Comparison of ENCODE assay signal across 21 cellular contexts in genomic region chr1:6819641-6820040, GRCh38. TPM values are rescaled to one million over a fixed set of nuclear protein-coding genes. Genes with fewer than 3 reads are reported as not detected.
DNase-seq lines count a peak whose midpoint lies in the region; ATAC-seq, FAIRE-seq and TF ChIP-seq lines count a peak whose summit lies in the region.
"Had no signal": no experiment of that assay in that cellular context is flagged by ENCODE, and none has a peak within 500 bp of the region (broad histone marks: within the 10 kb centered on the region; RNA-seq: fewer than 3 reads in every experiment).

No MANE protein-coding gene starts in this region.

- POLR2A ChIA-PET in WTC11 (lab: Charles Lee): no interaction called here

- peaks cover 53% of the 10 kb centered on the region for H3K4me1 ChIP-seq in psoas muscle
- H3K4me1 ChIP-seq: uterus had no signal

- DNase-seq in GM12891 (ENCODE audit: insufficient read length, low spot score) (no peak), WTC11 (ENCODE audit: low spot score) (no peak), fibroblast of peridontal ligament (ENCODE audit: extremely low read depth) (peak; percentile 66), psoas muscle (no peak), iPS-NIHi7 (ENCODE audit: extremely low spot score) (no peak), activated gamma-delta T cell treated with Interleukin-2 at 50 U/mL for 16 hours (no peak), HPDE6-E6E7 (ENCODE audit: extremely low spot score) (no peak)
- DNase-seq: activated CD4-positive, alpha-beta T cell treated with anti-CD3 and anti-CD28 coated beads for 36 hours; immature natural killer cell; KG1; NCI-H1417 treated with DMSO at 0.1 percent for 48 hours; NCI-H2227 treated with DMSO at 0.1 percent for 48 hours; nucleus accumbens; SHP77; stimulated activated naive CD8-positive, alpha-beta T cell treated with anti-CD3 and anti-CD28 coated beads, Interleukin-15, Interleukin-2, amounts not matched to agents 100 U/mL and 50 U/mL, for 24 hours; uterus had no signal

- no peaks in the 10 kb centered on the region for H3K36me3 ChIP-seq in psoas muscle (ENCODE audit: insufficient read depth in 1 of 2, low read depth in 1 of 2)
- H3K36me3 ChIP-seq: HAP-1, uterus had no signal

- no peak for TF ChIP-seq CTCF in WTC11 (IDR thresholded peaks at IDR 0.05)
- no peak for TF ChIP-seq CTCF in psoas muscle (IDR thresholded peaks at IDR 0.05)

- no peaks in the 10 kb centered on the region for H3K9me3 Mint-ChIP-seq in WTC11
- H3K9me3 Mint-ChIP-seq: immature natural killer cell had no signal

- H3K9me3 ChIP-seq in psoas muscle: no peaks in the 10 kb centered on the region
- H3K9me3 ChIP-seq: HAP-1, uterus had no signal

- no peak overlapping the region for H3K4me3 Mint-ChIP-seq in WTC11
- H3K4me3 Mint-ChIP-seq: activated CD4-positive, alpha-beta T cell treated with anti-CD3 and anti-CD28 coated beads for 36 hours; immature natural killer cell had no signal

- ATAC-seq in WTC11: no peak
- no peak for ATAC-seq in psoas muscle
- ATAC-seq in HG02973 (IDR thresholded peaks at IDR 0.05; ENCODE audit: unreplicated experiment): no peak
- ATAC-seq: activated CD4-positive, alpha-beta T cell treated with anti-CD3 and anti-CD28 coated beads for 36 hours; stimulated activated naive CD8-positive, alpha-beta T cell treated with anti-CD3 and anti-CD28 coated beads, Interleukin-15, Interleukin-2, amounts not matched to agents 100 U/mL and 50 U/mL, for 24 hours had no signal

- FAIRE-seq in GM12891 (lab: Jason Lieb, UNC): peak; percentile 67
- FAIRE-seq: frontal cortex had no signal

- intact Hi-C loops in psoas muscle (cut with DNase I): no loop called here

- WGBS in psoas muscle, 3 donors: 76 to 86% (median 78%) methylated on average over 1 of the region's 1 CpG

- no peaks in the 10 kb centered on the region for H3K27me3 ChIP-seq in psoas muscle (ENCODE audit: insufficient read depth in 3 of 3, low read length in 2 of 3)
- H3K27me3 ChIP-seq: uterus had no signal

- no peak overlapping the region for H3K4me3 ChIP-seq in psoas muscle
- H3K4me3 ChIP-seq: coronary artery, HAP-1, smooth muscle cell, uterus had no signal

- CTCF ChIA-PET in WTC11 (lab: Charles Lee): interaction anchor here (1.5 kb wide), 1 partner anchor 223 kb away, joined by 3 read pairs; no protein-coding TSS in a partner anchor

- H3K36me3 Mint-ChIP-seq in WTC11: no peaks in the 10 kb centered on the region
- H3K36me3 Mint-ChIP-seq: immature natural killer cell had no signal

- peaks cover 19% of the 10 kb centered on the region for H3K4me1 Mint-ChIP-seq in WTC11

- TF ChIP-seq POLR2A in GM12891 (IDR thresholded peaks at IDR 0.05; ENCODE audit: low read depth, low read length): no peak

- no peaks in the 10 kb centered on the region for H3K27me3 Mint-ChIP-seq in WTC11 (ENCODE audit: low read depth)
- H3K27me3 Mint-ChIP-seq: activated CD4-positive, alpha-beta T cell treated with anti-CD3 and anti-CD28 coated beads for 36 hours had no signal

- H3K27ac Mint-ChIP-seq in WTC11: peak overlapping the region; percentile 1; the same call in 1 of the 2 replicates
- H3K27ac Mint-ChIP-seq: activated CD4-positive, alpha-beta T cell treated with anti-CD3 and anti-CD28 coated beads for 36 hours had no signal

- peak overlapping the region; percentile 42 for H3K27ac ChIP-seq in psoas muscle
- H3K27ac ChIP-seq: uterus had no signal

TF ChIP-seq in GM12891, 5 proteins besides CTCF, POLR2A, EP300 and RAD21:
- TF ChIP-seq SPI1 (IDR thresholded peaks at IDR 0.05; ENCODE audit: low read depth, low read length) (no peak), POU2F2 (IDR thresholded peaks at IDR 0.05; ENCODE audit: low read depth, low read length) (no peak), TAF1 (IDR thresholded peaks at IDR 0.05; ENCODE audit: low read depth, low read length) (no peak), PAX5 (IDR thresholded peaks at IDR 0.05; ENCODE audit: insufficient read depth, low read length, severe bottlenecking) (no peak), POLR2AphosphoS5 (IDR thresholded peaks at IDR 0.05; ENCODE audit: low read depth, low read length) (no peak)

TF ChIP-seq in WTC11, 78 proteins besides CTCF, POLR2A, EP300 and RAD21:
- TF ChIP-seq NR3C1 (CRISPR knock-in tag; conservative IDR thresholded peaks at IDR 0.05; ENCODE audit: low read depth) (no peak), IRF1 (CRISPR knock-in tag; IDR thresholded peaks at IDR 0.05) (no peak), ETV6 (CRISPR knock-in tag; IDR thresholded peaks at IDR 0.05) (no peak), GRHL2 (CRISPR knock-in tag; IDR thresholded peaks at IDR 0.05; ENCODE audit: insufficient replicate concordance, severe bottlenecking) (no peak), ATF1 (CRISPR knock-in tag; IDR thresholded peaks at IDR 0.05) (no peak), RORB (CRISPR knock-in tag; IDR thresholded peaks at IDR 0.05) (no peak), FOXK1 (CRISPR knock-in tag; IDR thresholded peaks at IDR 0.05) (no peak)
- TF ChIP-seq, protein P1, sequence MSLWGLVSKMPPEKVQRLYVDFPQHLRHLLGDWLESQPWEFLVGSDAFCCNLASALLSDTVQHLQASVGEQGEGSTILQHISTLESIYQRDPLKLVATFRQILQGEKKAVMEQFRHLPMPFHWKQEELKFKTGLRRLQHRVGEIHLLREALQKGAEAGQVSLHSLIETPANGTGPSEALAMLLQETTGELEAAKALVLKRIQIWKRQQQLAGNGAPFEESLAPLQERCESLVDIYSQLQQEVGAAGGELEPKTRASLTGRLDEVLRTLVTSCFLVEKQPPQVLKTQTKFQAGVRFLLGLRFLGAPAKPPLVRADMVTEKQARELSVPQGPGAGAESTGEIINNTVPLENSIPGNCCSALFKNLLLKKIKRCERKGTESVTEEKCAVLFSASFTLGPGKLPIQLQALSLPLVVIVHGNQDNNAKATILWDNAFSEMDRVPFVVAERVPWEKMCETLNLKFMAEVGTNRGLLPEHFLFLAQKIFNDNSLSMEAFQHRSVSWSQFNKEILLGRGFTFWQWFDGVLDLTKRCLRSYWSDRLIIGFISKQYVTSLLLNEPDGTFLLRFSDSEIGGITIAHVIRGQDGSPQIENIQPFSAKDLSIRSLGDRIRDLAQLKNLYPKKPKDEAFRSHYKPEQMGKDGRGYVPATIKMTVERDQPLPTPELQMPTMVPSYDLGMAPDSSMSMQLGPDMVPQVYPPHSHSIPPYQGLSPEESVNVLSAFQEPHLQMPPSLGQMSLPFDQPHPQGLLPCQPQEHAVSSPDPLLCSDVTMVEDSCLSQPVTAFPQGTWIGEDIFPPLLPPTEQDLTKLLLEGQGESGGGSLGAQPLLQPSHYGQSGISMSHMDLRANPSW (CRISPR knock-in tag; conservative IDR thresholded peaks at IDR 0.05; ENCODE audit: low read depth): no peak
- TF ChIP-seq, protein P2, sequence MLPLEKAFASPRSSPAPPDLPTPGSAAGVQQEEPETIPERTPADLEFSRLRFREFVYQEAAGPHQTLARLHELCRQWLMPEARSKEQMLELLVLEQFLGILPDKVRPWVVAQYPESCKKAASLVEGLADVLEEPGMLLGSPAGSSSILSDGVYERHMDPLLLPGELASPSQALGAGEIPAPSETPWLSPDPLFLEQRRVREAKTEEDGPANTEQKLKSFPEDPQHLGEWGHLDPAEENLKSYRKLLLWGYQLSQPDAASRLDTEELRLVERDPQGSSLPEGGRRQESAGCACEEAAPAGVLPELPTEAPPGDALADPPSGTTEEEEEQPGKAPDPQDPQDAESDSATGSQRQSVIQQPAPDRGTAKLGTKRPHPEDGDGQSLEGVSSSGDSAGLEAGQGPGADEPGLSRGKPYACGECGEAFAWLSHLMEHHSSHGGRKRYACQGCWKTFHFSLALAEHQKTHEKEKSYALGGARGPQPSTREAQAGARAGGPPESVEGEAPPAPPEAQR (CRISPR knock-in tag; IDR thresholded peaks at IDR 0.05): no peak

RNA-seq across cellular contexts. Expression of gene CAMTA1, which starts 34.4 kb away (rescaled TPM):
- 60.5 TPM for polyA plus RNA-seq in GM12891 (2012; ENCODE audit: low read depth, missing spikeins)
- total RNA-seq in WTC11 (2021): 86.4 to 116 TPM (median 112 TPM) in 3 replicates
- 10 to 100 TPM; 64.6 to 76.5 (median 66.9) TPM for total RNA-seq in psoas muscle
- polyA plus RNA-seq in psoas muscle: 100 to 1,000 TPM in 2 of 3 donors, 10 to 100 TPM in 1; 88.3 to 206 (median 130) TPM
